13 cellular contexts compared by ENCODE assay signal in genomic region chr17:34255381-34255732, GRCh38. TPM values are rescaled to one million over a fixed set of nuclear protein-coding genes. Genes with fewer than 3 reads are reported as not detected.
A peak's percentile ranks its signal among the peaks of the same experiment; 100 is the strongest.
DNase-seq lines count a peak whose midpoint lies in the region; ATAC-seq and TF ChIP-seq lines count a peak whose summit lies in the region.
"Had no signal": no experiment of that assay in that cellular context is flagged by ENCODE, and none has a peak within 500 bp of the region (broad histone marks: within the 10 kb centered on the region; RNA-seq: fewer than 3 reads in every experiment).

No MANE protein-coding gene starts in this region.

- DNase-seq in right atrium auricular region (ENCODE audit: low spot score) (no peak), cardiac septum (ENCODE audit: low spot score) (no peak), esophagus muscularis mucosa (ENCODE audit: extremely low spot score) (no peak), neural crest cell (ENCODE audit: low read depth, low spot score) (no peak), aorta (no peak)
- DNase-seq in stimulated activated CD4-positive, alpha-beta T cell treated with anti-CD3 and anti-CD28 coated beads, Interleukin-15, amount 100 ng/mL, for 24 hours: no peak
- DNase-seq in naive thymus-derived CD4-positive, alpha-beta T cell: no peak
- no peak for DNase-seq in activated CD4-positive, alpha-beta T cell treated with anti-CD3 and anti-CD28 coated beads, Interleukin-2, amount 50 U/mL, for 48 hours
- DNase-seq: activated CD4-positive, CD25-positive, alpha-beta regulatory T cell treated with anti-CD3 and anti-CD28 coated beads, Interleukin-2, amount 50 U/mL, for 72 hours; NCI-H524 had no signal

- H3K4me3 ChIP-seq in right atrium auricular region (peak overlapping the region; percentile 37 to 51), esophagus muscularis mucosa (peak overlapping the region; percentile 32 to 53 (median 52)), aorta (ENCODE audit: low read length in 2 of 2) (peak overlapping the region; percentile 27 to 32)
- H3K4me3 ChIP-seq in naive thymus-derived CD4-positive, alpha-beta T cell (ENCODE audit: low read length): no peak overlapping the region

- TF ChIP-seq CTCF in right atrium auricular region (IDR thresholded peaks at IDR 0.05) (no peak), esophagus muscularis mucosa (IDR thresholded peaks at IDR 0.05) (no peak), neural crest cell (conservative IDR thresholded peaks at IDR 0.05) (no peak)

- H3K36me3 Mint-ChIP-seq in neural crest cell (ENCODE audit: low read depth): no peaks in the 10 kb centered on the region
- no peaks in the 10 kb centered on the region for H3K36me3 Mint-ChIP-seq in naive thymus-derived CD4-positive, alpha-beta T cell
- H3K36me3 Mint-ChIP-seq: memory B cell had no signal

- no peak for TF ChIP-seq POLR2A in esophagus muscularis mucosa (IDR thresholded peaks at IDR 0.05; ENCODE audit: low read depth)

- H3K4me1 ChIP-seq in right atrium auricular region: peaks cover 0 to 73% of the 10 kb centered on the region in 2 donors
- peaks cover 53 to 74% (median 70%) of the 10 kb centered on the region in 4 donors for H3K4me1 ChIP-seq in esophagus muscularis mucosa
- peaks cover 10 to 30% of the 10 kb centered on the region in 2 donors for H3K4me1 ChIP-seq in aorta (ENCODE audit: control insufficient read depth in 1 of 2, insufficient read depth in 2 of 2, low read length in 2 of 2)
- no peaks in the 10 kb centered on the region for H3K4me1 ChIP-seq in naive thymus-derived CD4-positive, alpha-beta T cell (ENCODE audit: control insufficient read depth in 2 of 2, insufficient read depth in 2 of 2, low read length in 2 of 2)

- H3K36me3 ChIP-seq in right atrium auricular region (no peaks in the 10 kb centered on the region), esophagus muscularis mucosa (no peaks in the 10 kb centered on the region), aorta (ENCODE audit: control insufficient read depth in 1 of 2, insufficient read depth in 2 of 2, low read length in 1 of 2) (no peaks in the 10 kb centered on the region)
- H3K36me3 ChIP-seq in naive thymus-derived CD4-positive, alpha-beta T cell (ENCODE audit: control insufficient read depth in 2 of 3, insufficient read depth in 3 of 3, low read length in 3 of 3): no peaks in the 10 kb centered on the region

- peak overlapping the region; percentile 85 for H3K27ac Mint-ChIP-seq in neural crest cell (ENCODE audit: unreplicated experiment)
- no peak overlapping the region for H3K27ac Mint-ChIP-seq in naive thymus-derived CD4-positive, alpha-beta T cell
- H3K27ac Mint-ChIP-seq: memory B cell had no signal

- peak; percentile 14 for ATAC-seq in aorta (ENCODE audit: low FRiP score)
- no peak for ATAC-seq in naive thymus-derived CD4-positive, alpha-beta T cell
- ATAC-seq: HCT116 had no signal

- no peak for TF ChIP-seq EP300 in esophagus muscularis mucosa (IDR thresholded peaks at IDR 0.05)

- H3K27me3 Mint-ChIP-seq in neural crest cell (ENCODE audit: low read depth): peaks cover 14% of the 10 kb centered on the region
- H3K27me3 Mint-ChIP-seq in naive thymus-derived CD4-positive, alpha-beta T cell: peaks cover 35 to 62% (median 50%) of the 10 kb centered on the region in 5 donors

- peaks cover 16% of the 10 kb centered on the region for H3K4me1 Mint-ChIP-seq in neural crest cell
- H3K4me1 Mint-ChIP-seq in naive thymus-derived CD4-positive, alpha-beta T cell: peaks cover 0 to 10% (median 0%) of the 10 kb centered on the region in 7 donors
- H3K4me1 Mint-ChIP-seq: central memory CD8-positive, alpha-beta T cell had no signal

- no peaks in the 10 kb centered on the region for H3K9me3 Mint-ChIP-seq in neural crest cell
- H3K9me3 Mint-ChIP-seq in naive thymus-derived CD4-positive, alpha-beta T cell: no peaks in the 10 kb centered on the region
- H3K9me3 Mint-ChIP-seq: central memory CD8-positive, alpha-beta T cell; memory B cell had no signal

- POLR2A ChIA-PET in naive thymus-derived CD4-positive, alpha-beta T cell (lab: Charles Lee): no interaction called here

- whole genome bisulfite sequencing in esophagus muscularis mucosa: 21% methylated on average over 5 of the region's 5 CpGs
- 23 to 25% methylated on average over 5 of the region's 5 CpGs for WGBS in aorta, 2 donors

- peak overlapping the region; percentile 83 for H3K4me3 Mint-ChIP-seq in neural crest cell
- H3K4me3 Mint-ChIP-seq in naive thymus-derived CD4-positive, alpha-beta T cell: no peak overlapping the region
- H3K4me3 Mint-ChIP-seq: central memory CD8-positive, alpha-beta T cell; memory B cell had no signal

- CTCF ChIA-PET in naive thymus-derived CD4-positive, alpha-beta T cell (lab: Charles Lee): no interaction called here

- peak overlapping the region; percentile 73 to 87 for H3K27ac ChIP-seq in right atrium auricular region
- H3K27ac ChIP-seq in esophagus muscularis mucosa (replicated peaks in 1 of 4): peak overlapping the region; percentile 84 to 87 (median 85)
- peak overlapping the region in 1 of 2 donors; percentile 98 for H3K27ac ChIP-seq in aorta (ENCODE audit: low read depth in 1 of 2, low read length in 2 of 2)
- H3K27ac ChIP-seq in naive thymus-derived CD4-positive, alpha-beta T cell (ENCODE audit: low read depth, low read length): no peak overlapping the region

- H3K9me3 ChIP-seq in right atrium auricular region (no peaks in the 10 kb centered on the region), esophagus muscularis mucosa (no peaks in the 10 kb centered on the region), aorta (ENCODE audit: control insufficient read depth, low read length) (no peaks in the 10 kb centered on the region)
- no peaks in the 10 kb centered on the region for H3K9me3 ChIP-seq in naive thymus-derived CD4-positive, alpha-beta T cell (ENCODE audit: control insufficient read depth in 2 of 3, low read length in 3 of 3)

- no peaks in the 10 kb centered on the region for H3K27me3 ChIP-seq in right atrium auricular region
- no peaks in the 10 kb centered on the region for H3K27me3 ChIP-seq in esophagus muscularis mucosa
- no peaks in the 10 kb centered on the region for H3K27me3 ChIP-seq in aorta (ENCODE audit: control insufficient read depth in 1 of 2, insufficient read depth in 2 of 2, low read length in 1 of 2)
- no peaks in the 10 kb centered on the region for H3K27me3 ChIP-seq in naive thymus-derived CD4-positive, alpha-beta T cell (ENCODE audit: control insufficient read depth in 2 of 2, insufficient read depth in 2 of 2, low read length in 2 of 2)

- intact Hi-C loops in cardiac septum (cut with DNase I): loop anchor here (10.0 kb wide), 1 partner anchor 1119 kb away; the partner anchor contains the start of gene SLFN11
- intact Hi-C loops in esophagus muscularis mucosa (cut with DNase I): no loop called here
- intact Hi-C loops in aorta (cut with DNase I): loop anchor here in 1 of 2 donors (10.0 kb wide), 1 partner anchor 1431 kb away; no protein-coding TSS in a partner anchor
- intact Hi-C loops in naive thymus-derived CD4-positive, alpha-beta T cell (cut with micrococcal nuclease): no loop called here

RNA-seq across cellular contexts. Expression of gene CCL2, which starts 0.3 kb away (rescaled TPM):
- total RNA-seq in right atrium auricular region (100 to 1,000 TPM in 1 of 2 donors, 10 to 100 TPM in 1; 46.3 to 118 TPM), cardiac septum (42.3 TPM), esophagus muscularis mucosa (100 to 1,000 TPM in 1 of 4 donors, 10 to 100 TPM in 2, 1 to 10 TPM in 1; 7.1 to 514 (median 20.8) TPM), neural crest cell (3.5 and 3.9 TPM in 2 replicates), aorta (100 to 1,000 TPM; 114 to 237 TPM)
- polyA plus RNA-seq in aorta: 100 to 1,000 TPM; 199 to 553 TPM
- total RNA-seq in naive thymus-derived CD4-positive, alpha-beta T cell: 10 to 100 TPM in 2 of 5 experiments, under 1 TPM in 1, not detected in 2; 0.31 to 13.6 (median 10.4) TPM
- not detected for polyA plus RNA-seq in naive thymus-derived CD4-positive, alpha-beta T cell

RNA-seq across cellular contexts. Expression of gene CCL7, which starts 14.7 kb away (rescaled TPM):
- total RNA-seq in right atrium auricular region (not detected), cardiac septum (not detected), esophagus muscularis mucosa (under 1 TPM in 1 of 4 donors, not detected in 3; 0.83 TPM), neural crest cell (not detected in 2 replicates), aorta (not detected)
- not detected for polyA plus RNA-seq in aorta
- not detected for total RNA-seq in naive thymus-derived CD4-positive, alpha-beta T cell
- polyA plus RNA-seq in naive thymus-derived CD4-positive, alpha-beta T cell: not detected

RNA-seq across cellular contexts. Expression of gene CCL11, which starts 30.2 kb away (rescaled TPM):
- total RNA-seq in right atrium auricular region (1 to 10 TPM in 1 of 2 donors, under 1 TPM in 1; 0.75 to 1.6 TPM), cardiac septum (3.2 TPM), esophagus muscularis mucosa (1 to 10 TPM; 2.0 to 8.8 (median 6.6) TPM), neural crest cell (not detected in 2 replicates), aorta (not detected)
- not detected for polyA plus RNA-seq in aorta
- not detected for total RNA-seq in naive thymus-derived CD4-positive, alpha-beta T cell
- not detected for polyA plus RNA-seq in naive thymus-derived CD4-positive, alpha-beta T cell
